ENCODE assay signal across 28 cellular contexts in the genomic region with DNA sequence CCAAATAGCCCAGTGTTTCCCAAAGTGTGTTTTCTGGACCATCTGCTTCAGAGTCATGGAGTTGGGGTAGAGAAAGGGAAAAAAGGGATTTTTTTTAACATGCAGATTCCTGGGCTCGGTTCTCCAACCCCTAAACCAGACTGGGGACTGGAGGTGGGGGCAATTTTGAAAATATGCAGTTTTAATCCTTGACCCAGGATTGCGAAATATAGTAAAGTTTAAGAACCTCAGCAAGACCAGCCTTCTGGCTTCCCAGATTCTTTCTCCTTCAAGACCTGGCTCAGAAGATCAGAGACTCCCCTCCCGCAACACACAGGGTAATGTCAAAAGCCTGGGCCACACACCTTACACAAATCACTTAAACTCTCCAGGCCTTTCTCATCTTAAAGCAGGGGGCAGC.
"Had no signal": no experiment of that assay in that cellular context is flagged by ENCODE, and none has a peak within 500 bp of the region (broad histone marks: within the 10 kb centered on the region; RNA-seq: fewer than 3 reads in every experiment).

No MANE protein-coding gene starts in this region.

- H3K27ac Mint-ChIP-seq: dendritic cell treated with granulocyte-macrophage colony-stimulating factor and Interleukin-4, amounts not matched to agents 40 ng/mL and 50 ng/mL, for 4 days; effector memory CD8-positive, alpha-beta T cell; endodermal cell; mesothelial cell of epicardium; naive B cell had no signal

- H3K4me3 Mint-ChIP-seq: dendritic cell treated with granulocyte-macrophage colony-stimulating factor and Interleukin-4, amounts not matched to agents 40 ng/mL and 50 ng/mL, for 4 days; effector memory CD8-positive, alpha-beta T cell; endodermal cell; mesothelial cell of epicardium; naive B cell had no signal

- H3K36me3 Mint-ChIP-seq: mesothelial cell of epicardium, naive B cell had no signal

- DNase-seq: colonic mucosa; cortex of kidney; effector CD8-positive, alpha-beta T cell; effector memory CD8-positive, alpha-beta T cell; endodermal cell; erythroblast; esophagus squamous epithelium; foreskin fibroblast; foreskin melanocyte; gastrocnemius medialis; glutamatergic neuron; head of caudate nucleus; heart right ventricle; hippocampal formation; left cardiac atrium; left lung; left ventricle myocardium superior; lower lobe of right lung; mesenchymal stem cell; mucosa of descending colon; naive B cell had no signal

- H3K27ac ChIP-seq: colonic mucosa, epithelial cell of prostate, esophagus squamous epithelium, gastrocnemius medialis, left lung, lower lobe of right lung had no signal

- H3K9me3 ChIP-seq: colonic mucosa, esophagus squamous epithelium, gastrocnemius medialis, heart right ventricle, left lung, lower lobe of right lung, mucosa of descending colon had no signal

- FAIRE-seq: endometrium, islet of Langerhans, keratinocyte had no signal

- H3K4me1 ChIP-seq: colonic mucosa, esophagus squamous epithelium, heart right ventricle, left lung, lower lobe of right lung had no signal

- H3K9me3 Mint-ChIP-seq: dendritic cell treated with granulocyte-macrophage colony-stimulating factor and Interleukin-4, amounts not matched to agents 40 ng/mL and 50 ng/mL, for 4 days; effector memory CD8-positive, alpha-beta T cell; endodermal cell; mesothelial cell of epicardium; naive B cell had no signal

- ATAC-seq: effector memory CD8-positive, alpha-beta T cell; esophagus mucosa; gastrocnemius medialis; heart right ventricle; left cardiac atrium; left lung; left ventricle myocardium superior; lower lobe of right lung; mucosa of descending colon had no signal

- H3K36me3 ChIP-seq: colonic mucosa, esophagus squamous epithelium, gastrocnemius medialis, heart right ventricle, left lung, lower lobe of right lung had no signal

- H3K27me3 ChIP-seq: colonic mucosa, esophagus squamous epithelium, gastrocnemius medialis, left lung had no signal

- H3K4me3 ChIP-seq: colonic mucosa, esophagus squamous epithelium, gastrocnemius medialis, heart right ventricle, left lung, lower lobe of right lung, mucosa of descending colon had no signal
